17 cellular contexts compared by ENCODE assay signal in genomic region chr5:17046320-17046719, GRCh38.
A peak's percentile ranks its signal among the peaks of the same experiment; 100 is the strongest.
DNase-seq lines count a peak whose midpoint lies in the region; ATAC-seq, FAIRE-seq and TF ChIP-seq lines count a peak whose summit lies in the region.
"Had no signal": no experiment of that assay in that cellular context is flagged by ENCODE, and none has a peak within 500 bp of the region (broad histone marks: within the 10 kb centered on the region; RNA-seq: fewer than 3 reads in every experiment).

No MANE protein-coding gene starts in this region.

- FAIRE-seq in endothelial cell of umbilical vein (lab: Jason Lieb, UNC): peak; percentile 15
- FAIRE-seq: GM12878, GM18507, H54 had no signal

- POLR2A ChIA-PET in endothelial cell of umbilical vein (lab: Charles Lee): no interaction called here
- POLR2A ChIA-PET in CD8-positive, alpha-beta T cell (lab: Charles Lee): no interaction called here

- no peak overlapping the region for H3K9ac ChIP-seq in endothelial cell of umbilical vein (replicated peaks; ENCODE audit: extremely low read depth, insufficient read depth, low read length)
- H3K9ac ChIP-seq: BLaER1, GM23248 had no signal

- no peaks in the 10 kb centered on the region for H3K27me3 Mint-ChIP-seq in mesothelial cell of epicardium (ENCODE audit: low read depth)
- no peaks in the 10 kb centered on the region for H3K27me3 Mint-ChIP-seq in CD8-positive, alpha-beta T cell (ENCODE audit: low read depth)
- H3K27me3 Mint-ChIP-seq: IgD-negative memory B cell had no signal

- CTCF ChIA-PET in endothelial cell of umbilical vein (lab: Charles Lee): interaction anchor here (0.7 to 1.1 kb wide), 2 partner anchors 10 to 144 kb away, joined by 3 read pairs; no protein-coding TSS in a partner anchor
- CTCF ChIA-PET in CD8-positive, alpha-beta T cell (lab: Charles Lee): no interaction called here

- dilution Hi-C loops in endothelial cell of umbilical vein (cut with MboI; ENCODE audit: extremely low pct_ligation_motif_present, low sequenced_read_pairs): no loop called here

- H3K4me1 Mint-ChIP-seq in mesothelial cell of epicardium: no peaks in the 10 kb centered on the region
- H3K4me1 Mint-ChIP-seq in CD8-positive, alpha-beta T cell (ENCODE audit: low read depth): no peaks in the 10 kb centered on the region
- H3K4me1 Mint-ChIP-seq: IgD-negative memory B cell had no signal

- H3K4me3 Mint-ChIP-seq in mesothelial cell of epicardium: no peak overlapping the region
- no peak overlapping the region for H3K4me3 Mint-ChIP-seq in CD8-positive, alpha-beta T cell
- H3K4me3 Mint-ChIP-seq: IgD-negative memory B cell had no signal

- no peaks in the 10 kb centered on the region for H3K9me3 ChIP-seq in endothelial cell of umbilical vein (replicated peaks; ENCODE audit: control insufficient read depth, insufficient read depth, low read length)
- no peaks in the 10 kb centered on the region for H3K9me3 ChIP-seq in CD8-positive, alpha-beta T cell (ENCODE audit: low read length)
- H3K9me3 ChIP-seq: BLaER1 had no signal

- H4K20me1 ChIP-seq in endothelial cell of umbilical vein (replicated peaks; ENCODE audit: control insufficient read depth, extremely low read depth, insufficient read depth, low read length): no peaks in the 10 kb centered on the region
- H4K20me1 ChIP-seq: BLaER1 had no signal

- ATAC-seq in CD8-positive, alpha-beta T cell: no peak
- ATAC-seq: GM12878, HCT116 had no signal

- H3K27ac Mint-ChIP-seq in mesothelial cell of epicardium: no peak overlapping the region
- no peak overlapping the region for H3K27ac Mint-ChIP-seq in CD8-positive, alpha-beta T cell
- H3K27ac Mint-ChIP-seq: IgD-negative memory B cell had no signal

- TF ChIP-seq POLR2A in endothelial cell of umbilical vein (IDR thresholded peaks at IDR 0.05; ENCODE audit: low read depth, low read length): no peak

- no peaks in the 10 kb centered on the region for H3K79me2 ChIP-seq in endothelial cell of umbilical vein (ENCODE audit: control insufficient read depth, insufficient read depth, low read length)

- peaks cover 2% of the 10 kb centered on the region for H3K4me1 ChIP-seq in endothelial cell of umbilical vein (ENCODE audit: control insufficient read depth, extremely low read depth, insufficient read depth, low read length)
- H3K4me1 ChIP-seq in CD8-positive, alpha-beta T cell (ENCODE audit: insufficient read depth, low read length): no peaks in the 10 kb centered on the region
- H3K4me1 ChIP-seq: BLaER1 had no signal

- no peak overlapping the region for H3K4me3 ChIP-seq in endothelial cell of umbilical vein (replicated peaks in 1 of 3; ENCODE audit: insufficient read depth in 1 of 3, low read depth in 1 of 3, low read length in 3 of 3)
- no peak overlapping the region for H3K4me3 ChIP-seq in CD8-positive, alpha-beta T cell (ENCODE audit: low read depth, low read length)
- H3K4me3 ChIP-seq: BLaER1, GM12878, GM23248 had no signal

- H3K9me1 ChIP-seq in endothelial cell of umbilical vein (replicated peaks; ENCODE audit: control insufficient read depth, extremely low read depth, insufficient read depth, low read length): no peaks in the 10 kb centered on the region

- H3K36me3 Mint-ChIP-seq in mesothelial cell of epicardium: no peaks in the 10 kb centered on the region
- no peaks in the 10 kb centered on the region for H3K36me3 Mint-ChIP-seq in CD8-positive, alpha-beta T cell
- H3K36me3 Mint-ChIP-seq: IgD-negative memory B cell had no signal

- H2AFZ ChIP-seq in endothelial cell of umbilical vein (ENCODE audit: low read depth, low read length): no peak overlapping the region
- H2AFZ ChIP-seq: GM23248 had no signal

- H3K36me3 ChIP-seq in endothelial cell of umbilical vein (ENCODE audit: control insufficient read depth in 2 of 2, extremely low read depth in 1 of 2, insufficient read depth in 2 of 2, low read length in 2 of 2): no peaks in the 10 kb centered on the region
- H3K36me3 ChIP-seq in CD8-positive, alpha-beta T cell (ENCODE audit: insufficient read depth, low read length): no peaks in the 10 kb centered on the region
- H3K36me3 ChIP-seq: BLaER1 had no signal

- no peaks in the 10 kb centered on the region for H3K27me3 ChIP-seq in endothelial cell of umbilical vein (ENCODE audit: control insufficient read depth in 2 of 2, insufficient read depth in 2 of 2, low read length in 2 of 2)
- no peaks in the 10 kb centered on the region for H3K27me3 ChIP-seq in CD8-positive, alpha-beta T cell (ENCODE audit: insufficient read depth, low read length)
- H3K27me3 ChIP-seq: BLaER1 had no signal

- DNase-seq in NCI-H345 (lab: John Stamatoyannopoulos, UW) (peak; percentile 7), NCI-H345 treated with DMSO at 0.1 percent for 48 hours (lab: John Stamatoyannopoulos, UW; ENCODE audit: unreplicated experiment) (no peak), M059J (ENCODE audit: low read depth) (peak; percentile 45), endothelial cell of umbilical vein (ENCODE audit: low read depth, low spot score) (no peak), mesothelial cell of epicardium (ENCODE audit: low spot score in 2 of 2, unreplicated experiment in 2 of 2) (no peak), T-helper 2 cell (no peak)
- DNase-seq in CD8-positive, alpha-beta T cell: no peak
- DNase-seq: 8988T, AML-193, DMS 273 treated with DMSO at 0.1 percent for 48 hours, GM23248 had no signal

- H3K27ac ChIP-seq in endothelial cell of umbilical vein (ENCODE audit: insufficient read depth, low read depth, low read length): no peak overlapping the region
- H3K27ac ChIP-seq in CD8-positive, alpha-beta T cell (ENCODE audit: low read depth, low read length): no peak overlapping the region
- H3K27ac ChIP-seq: BLaER1, GM23248 had no signal

- no peak for TF ChIP-seq CTCF in endothelial cell of umbilical vein (IDR thresholded peaks at IDR 0.05; ENCODE audit: extremely low read depth in 1 of 2, insufficient read depth in 1 of 2, low read depth in 1 of 2, low read length in 2 of 2)
- no peak for TF ChIP-seq CTCF in mesothelial cell of epicardium (IDR thresholded peaks at IDR 0.05; ENCODE audit: unreplicated experiment)
- no peak for TF ChIP-seq CTCF in CD8-positive, alpha-beta T cell (IDR thresholded peaks at IDR 0.05)

- intact Hi-C loops in endothelial cell of umbilical vein (cut with micrococcal nuclease): no loop called here
- intact Hi-C loops in CD8-positive, alpha-beta T cell (cut with DNase I, micrococcal nuclease): no loop called here

- BruUV-seq in endothelial cell of umbilical vein (replicated peaks; lab: Mats Ljungman, UMichigan): no TSS peak

- H3K4me2 ChIP-seq in endothelial cell of umbilical vein (ENCODE audit: insufficient read depth, low read length): no peak overlapping the region
- H3K4me2 ChIP-seq: BLaER1 had no signal

- no peaks in the 10 kb centered on the region for H3K9me3 Mint-ChIP-seq in mesothelial cell of epicardium
- H3K9me3 Mint-ChIP-seq in CD8-positive, alpha-beta T cell: peaks cover 2% of the 10 kb centered on the region

TF ChIP-seq in endothelial cell of umbilical vein, 7 proteins besides CTCF, POLR2A, EP300 and RAD21:
- no peak for TF ChIP-seq POLR2AphosphoS5 (IDR thresholded peaks at IDR 0.05; ENCODE audit: insufficient read depth, low read depth, low read length)
- TF ChIP-seq EZH2 (IDR thresholded peaks at IDR 0.05; ENCODE audit: borderline replicate concordance, low read depth, low read length, severe bottlenecking): no peak
- no peak for TF ChIP-seq MAX (IDR thresholded peaks at IDR 0.05; ENCODE audit: insufficient read depth, insufficient read length)
- TF ChIP-seq FOS (IDR thresholded peaks at IDR 0.05; ENCODE audit: borderline replicate concordance, insufficient read depth, low read length): no peak
- TF ChIP-seq GATA2 (IDR thresholded peaks at IDR 0.05; ENCODE audit: insufficient read depth, insufficient read length, low read depth, low read length): no peak
- TF ChIP-seq JUN (IDR thresholded peaks at IDR 0.05; ENCODE audit: borderline replicate concordance, insufficient read depth, insufficient read length, low read depth): no peak
- TF ChIP-seq MYC (IDR thresholded peaks at IDR 0.05; ENCODE audit: low read depth, low read length): no peak

Comparison
In these comparisons a context has a peak if more than half of its experiments do, and no peak if none do; other contexts are left out.
1. DNase-seq: peak in NCI-H345 (single experiment) and M059J (single experiment); none in NCI-H345 treated with DMSO at 0.1 percent for 48 hours (single experiment), endothelial cell of umbilical vein (single experiment), mesothelial cell of epicardium (0 of 2), CD8-positive, alpha-beta T cell (0 of 7) and T-helper 2 cell (0 of 5).